In the genomic region with DNA sequence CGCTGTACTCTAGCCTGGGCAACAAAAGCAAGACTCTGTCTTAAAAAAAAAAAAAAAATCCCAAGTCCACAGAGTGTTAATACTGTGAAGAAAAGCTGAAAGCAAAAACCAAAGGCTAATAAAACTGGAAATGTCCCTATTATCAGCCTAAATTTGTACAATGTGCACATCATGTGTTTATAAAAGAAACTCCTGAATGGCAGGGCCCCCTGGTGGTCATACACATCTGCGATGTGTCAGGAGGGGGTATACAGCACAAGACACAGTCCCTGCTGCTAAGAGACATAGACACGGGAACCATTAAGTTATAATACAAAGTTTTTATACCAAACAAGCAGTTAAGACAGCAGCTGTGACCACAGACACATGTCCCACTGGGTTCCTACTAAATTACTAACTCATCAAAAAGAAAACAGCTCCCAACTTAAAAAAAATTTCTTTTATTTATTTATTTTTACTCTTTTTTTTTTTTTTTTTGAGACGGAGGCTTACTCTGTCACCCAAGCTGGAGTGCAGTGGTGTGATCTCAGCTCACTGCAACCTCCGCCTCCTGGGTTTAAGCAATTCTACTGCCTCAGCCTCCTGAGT, we compare ENCODE assay signal across 7 cellular contexts. TPM values are rescaled to one million over a fixed set of nuclear protein-coding genes. Genes with fewer than 3 reads are reported as not detected.
DNase-seq lines count a peak whose midpoint lies in the region; ATAC-seq, FAIRE-seq and TF ChIP-seq lines count a peak whose summit lies in the region.

No MANE protein-coding gene starts in this region.

- no peak overlapping the region for H2AFZ ChIP-seq in fibroblast of lung (ENCODE audit: low read length)

- H3K4me2 ChIP-seq in fibroblast of lung (ENCODE audit: extremely low read depth, insufficient read depth, low read length), result no peak overlapping the region

- TF ChIP-seq POLR2A in GM12892 (IDR thresholded peaks at IDR 0.05; ENCODE audit: low read depth, low read length), result no peak
- no peak for TF ChIP-seq POLR2A in Peyer's patch (IDR thresholded peaks at IDR 0.05)
- no peak for TF ChIP-seq POLR2A in suprapubic skin (IDR thresholded peaks at IDR 0.05)

- H3K27me3 ChIP-seq in Peyer's patch (no peaks in the 10 kb centered on the region), fibroblast of lung (ENCODE audit: control insufficient read depth, insufficient read depth, low read length) (no peaks in the 10 kb centered on the region), neutrophil (no peaks in the 10 kb centered on the region), suprapubic skin (no peaks in the 10 kb centered on the region)

- H3K4me1 ChIP-seq in Peyer's patch, result peaks cover 0 to 15% (median 4%) of the 10 kb centered on the region in 4 donors
- no peaks in the 10 kb centered on the region for H3K4me1 ChIP-seq in fibroblast of lung (ENCODE audit: control insufficient read depth, extremely low read depth, insufficient read depth, low read length)
- H3K4me1 ChIP-seq in neutrophil (ENCODE audit: control insufficient read depth in 1 of 2, insufficient read depth in 1 of 2, low read depth in 1 of 2, low read length in 1 of 2), result peaks cover 28 to 29% of the 10 kb centered on the region in 2 experiments
- H3K4me1 ChIP-seq in suprapubic skin, result peaks cover 24% of the 10 kb centered on the region

- TF ChIP-seq EP300 in suprapubic skin (IDR thresholded peaks at IDR 0.05), result no peak

- peaks cover 10% of the 10 kb centered on the region for H3K4me1 Mint-ChIP-seq in activated T-cell treated with anti-CD3 and anti-CD28 coated beads, Interleukin-2, amount 50 U/mL, for 4 hours (ENCODE audit: low read depth)

- H3K36me3 ChIP-seq in Peyer's patch, result peaks cover 0 to 36% (median 0%) of the 10 kb centered on the region in 3 donors
- H3K36me3 ChIP-seq in fibroblast of lung (ENCODE audit: control insufficient read depth, insufficient read depth, low read length), result peaks cover 7% of the 10 kb centered on the region
- peaks cover 58% of the 10 kb centered on the region for H3K36me3 ChIP-seq in neutrophil
- H3K36me3 ChIP-seq in suprapubic skin, result peaks cover 52% of the 10 kb centered on the region

- ATAC-seq in activated T-cell treated with anti-CD3 and anti-CD28 coated beads, Interleukin-2, amount 50 U/mL, for 4 hours, result peak; percentile 86 to 87

- no peaks in the 10 kb centered on the region for H3K9me3 ChIP-seq in Peyer's patch
- H3K9me3 ChIP-seq in fibroblast of lung (ENCODE audit: control insufficient read depth, insufficient read depth, low read depth, low read length), result no peaks in the 10 kb centered on the region
- H3K9me3 ChIP-seq in neutrophil, result no peaks in the 10 kb centered on the region
- no peaks in the 10 kb centered on the region for H3K9me3 ChIP-seq in suprapubic skin

- peak; percentile 40 for FAIRE-seq in GM12892 (lab: Jason Lieb, UNC)
- FAIRE-seq in HTR-8/SVneo (lab: Jason Lieb, UNC), result no peak

- H3K4me3 ChIP-seq in Peyer's patch (no peak overlapping the region), fibroblast of lung (replicated peaks in 1 of 4; ENCODE audit: control extremely low read depth in 1 of 4, insufficient read depth in 1 of 4, low read depth in 3 of 4, low read length in 4 of 4) (no peak overlapping the region), neutrophil (ENCODE audit: low read depth in 1 of 2, low read length in 1 of 2) (no peak overlapping the region), suprapubic skin (no peak overlapping the region)

- no peak overlapping the region for H3K9ac ChIP-seq in fibroblast of lung (ENCODE audit: insufficient read depth, low read length)

- H4K20me1 ChIP-seq in fibroblast of lung (ENCODE audit: control insufficient read depth, extremely low read depth, insufficient read depth, low read length), result no peaks in the 10 kb centered on the region

- H3K79me2 ChIP-seq in fibroblast of lung (ENCODE audit: control insufficient read depth, insufficient read depth, low read length), result no peaks in the 10 kb centered on the region

- no peak overlapping the region for H3K4me3 Mint-ChIP-seq in activated T-cell treated with anti-CD3 and anti-CD28 coated beads, Interleukin-2, amount 50 U/mL, for 4 hours

- DNase-seq in GM12892 (ENCODE audit: insufficient read length), result no peak
- peak; percentile 75 for DNase-seq in HTR-8/SVneo (ENCODE audit: insufficient read length, low spot score)
- peak; percentile 74 to 94 (median 89) for DNase-seq in Peyer's patch
- DNase-seq in activated T-cell treated with anti-CD3 and anti-CD28 coated beads, Interleukin-2, amount 50 U/mL, for 4 hours, result peak; percentile 78
- DNase-seq in fibroblast of lung (ENCODE audit: low read depth in 2 of 2), result peak; percentile 76 to 89
- peak in 1 of 2 donors; percentile 88 for DNase-seq in suprapubic skin (ENCODE audit: low spot score in 2 of 2)

- H3K27ac ChIP-seq in Peyer's patch (no peak overlapping the region), fibroblast of lung (ENCODE audit: insufficient read depth, low read length) (no peak overlapping the region), neutrophil (peak overlapping the region; percentile 69), suprapubic skin (no peak overlapping the region)

- no peaks in the 10 kb centered on the region for H3K36me3 Mint-ChIP-seq in activated T-cell treated with anti-CD3 and anti-CD28 coated beads, Interleukin-2, amount 50 U/mL, for 4 hours (ENCODE audit: insufficient read depth)

- no peaks in the 10 kb centered on the region for H3K27me3 Mint-ChIP-seq in activated T-cell treated with anti-CD3 and anti-CD28 coated beads, Interleukin-2, amount 50 U/mL, for 4 hours (ENCODE audit: low read depth)

- WGBS in suprapubic skin, result 50% methylated on average over 5 of the region's 5 CpGs

- peak; percentile 73 to 86 (median 81) for TF ChIP-seq CTCF in Peyer's patch (IDR thresholded peaks at IDR 0.05)
- TF ChIP-seq CTCF in fibroblast of lung (conservative IDR thresholded peaks at IDR 0.05 in 1 of 2, IDR thresholded peaks at IDR 0.05 in 1 of 2; ENCODE audit: low read depth in 1 of 2, low read length in 2 of 2), result peak; percentile 82 to 83
- peak; percentile 76 for TF ChIP-seq CTCF in neutrophil (IDR thresholded peaks at IDR 0.05)
- peak; percentile 68 to 77 for TF ChIP-seq CTCF in suprapubic skin (IDR thresholded peaks at IDR 0.05)

- H3K9me3 Mint-ChIP-seq in activated T-cell treated with anti-CD3 and anti-CD28 coated beads, Interleukin-2, amount 50 U/mL, for 4 hours, result no peaks in the 10 kb centered on the region

RNA-seq across cellular contexts. Expression of a gene that starts 31.0 kb away (rescaled TPM):
- 147 TPM for polyA plus RNA-seq in GM12892 (2012; ENCODE audit: missing spikeins)
- total RNA-seq in Peyer's patch (100 to 1,000 TPM in 3 of 4 donors, 10 to 100 TPM in 1; 89.9 to 184 (median 119) TPM), fibroblast of lung (21.8 and 47.9 TPM in 2 replicates), suprapubic skin (100 to 1,000 TPM in 1 of 4 donors, 10 to 100 TPM in 3; 68.6 to 126 (median 76.7) TPM)
- 10 to 100 TPM; 32.8 to 45.1 (median 43.3) TPM for total RNA-seq in activated T-cell treated with anti-CD3 and anti-CD28 coated beads, Interleukin-2, amount 50 U/mL, for 4 hours
- polyA plus RNA-seq in fibroblast of lung, result 39.9 and 66.0 TPM in 2 replicates
- 55.9 and 86.3 TPM in 2 replicates for polyA plus RNA-seq in fibroblast of lung (2012)
- 73.0 and 114 TPM in 2 replicates for polyA minus RNA-seq in fibroblast of lung (ENCODE audit: low replicate concordance)
